ENCODE assay signal across 8 cellular contexts in the genomic region with DNA sequence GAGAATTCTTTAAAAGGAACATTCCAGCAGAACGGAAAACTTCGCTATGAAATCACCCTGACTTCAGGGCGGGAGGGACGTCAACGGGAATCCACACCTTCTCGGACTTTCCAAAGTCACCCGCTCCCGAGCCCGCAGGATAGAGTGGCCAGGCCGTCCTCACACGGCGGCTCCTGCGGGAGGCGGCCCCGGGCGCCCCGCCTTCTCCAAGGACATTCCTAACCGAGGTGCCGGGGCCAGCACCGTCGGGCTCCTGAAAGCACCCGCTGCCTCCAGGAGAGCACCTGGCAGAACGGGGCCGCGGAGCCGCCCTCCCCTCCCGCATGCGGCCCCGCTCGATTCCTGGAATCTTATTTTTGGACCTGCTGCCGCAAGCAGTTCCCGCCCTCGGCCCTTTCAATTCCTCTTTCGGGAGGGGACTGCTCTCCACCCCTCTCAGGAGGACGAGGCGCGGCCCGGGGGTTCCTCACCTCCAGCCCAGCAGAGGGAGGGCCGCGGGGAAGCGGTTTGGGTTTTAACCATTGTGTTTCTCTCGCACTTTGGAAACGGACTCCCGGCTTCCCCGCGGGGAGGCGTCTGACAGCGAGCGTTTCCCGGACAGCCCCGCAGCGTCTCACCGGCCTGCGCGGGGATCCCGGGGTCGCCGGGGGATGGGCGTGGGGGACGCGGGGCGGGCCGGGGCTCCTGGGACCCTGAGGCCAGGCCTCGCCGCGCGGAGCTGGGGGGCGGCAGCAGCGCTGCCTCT. TPM values are rescaled to one million over a fixed set of nuclear protein-coding genes. Genes with fewer than 3 reads are reported as not detected.
A peak's percentile ranks its signal among the peaks of the same experiment; 100 is the strongest.
DNase-seq lines count a peak whose midpoint lies in the region; ATAC-seq and TF ChIP-seq lines count a peak whose summit lies in the region.

No MANE protein-coding gene starts in this region.

- peaks cover 13% of the 10 kb centered on the region for H3K4me1 Mint-ChIP-seq in activated CD4-positive, alpha-beta T cell treated with anti-CD3 and anti-CD28 coated beads, Interleukin-2, amount 10 ng/mL, durations not matched to agents 7 days and 5 days

- intact Hi-C loops in spleen (cut with DNase I; ENCODE audit: low total_unique reads), result no loop called here

- no peak for ATAC-seq in HG03196 (IDR thresholded peaks at IDR 0.05; ENCODE audit: unreplicated experiment)

- peak overlapping the region; percentile 61 for H3K4me3 Mint-ChIP-seq in activated CD4-positive, alpha-beta T cell treated with anti-CD3 and anti-CD28 coated beads, Interleukin-2, amount 10 ng/mL, durations not matched to agents 7 days and 5 days

- H3K36me3 Mint-ChIP-seq in activated CD4-positive, alpha-beta T cell treated with anti-CD3 and anti-CD28 coated beads, Interleukin-2, amount 10 ng/mL, durations not matched to agents 7 days and 5 days (ENCODE audit: low read depth), result no peaks in the 10 kb centered on the region

- TF ChIP-seq CTCF in kidney epithelial cell (IDR thresholded peaks at IDR 0.05; ENCODE audit: insufficient read depth, low read length, poor library complexity, severe bottlenecking) (no peak), spleen (IDR thresholded peaks at IDR 0.05 in 8 of 11, conservative IDR thresholded peaks at IDR 0.05 in 3 of 11) (no peak)

- H3K36me3 ChIP-seq in kidney epithelial cell (ENCODE audit: control insufficient read depth, insufficient read depth, low read length) (no peaks in the 10 kb centered on the region), spleen (no peaks in the 10 kb centered on the region)

- peaks cover 46% of the 10 kb centered on the region for H3K27me3 Mint-ChIP-seq in activated CD4-positive, alpha-beta T cell treated with anti-CD3 and anti-CD28 coated beads, Interleukin-2, amount 10 ng/mL, durations not matched to agents 7 days and 5 days

- CTCF ChIA-PET in activated CD4-positive, alpha-beta T cell treated with anti-CD3 and anti-CD28 coated beads, Interleukin-2, amount 10 ng/mL, durations not matched to agents 7 days and 5 days (lab: Charles Lee), result interaction anchor here (1.5 kb wide), 1 partner anchor 33 kb away, joined by 4 read pairs; no protein-coding TSS in a partner anchor

- peaks cover 7 to 49% (median 23%) of the 10 kb centered on the region in 6 donors for H3K4me1 ChIP-seq in spleen

- TF ChIP-seq POLR2A in spleen (IDR thresholded peaks at IDR 0.05), result no peak

- POLR2A ChIA-PET in activated CD4-positive, alpha-beta T cell treated with anti-CD3 and anti-CD28 coated beads, Interleukin-2, amount 10 ng/mL, durations not matched to agents 7 days and 5 days (lab: Charles Lee), result no interaction called here

- 10 to 24% (median 12%) methylated on average over 30 to 69 of the region's 69 CpGs for WGBS in spleen, 5 donors

- H3K9me3 Mint-ChIP-seq in activated CD4-positive, alpha-beta T cell treated with anti-CD3 and anti-CD28 coated beads, Interleukin-2, amount 10 ng/mL, durations not matched to agents 7 days and 5 days, result peaks cover 13% of the 10 kb centered on the region

- H3K27me3 ChIP-seq in kidney epithelial cell (ENCODE audit: control insufficient read depth, insufficient read depth, low read length) (no peaks in the 10 kb centered on the region), spleen (replicated peaks in 1 of 7) (peaks cover 0 to 64% (median 20%) of the 10 kb centered on the region in 7 donors)

- peak overlapping the region in 6 of 8 donors; percentile 51 to 70 (median 68) for H3K27ac ChIP-seq in spleen

- no peak overlapping the region for H3K27ac Mint-ChIP-seq in activated CD4-positive, alpha-beta T cell treated with anti-CD3 and anti-CD28 coated beads, Interleukin-2, amount 10 ng/mL, durations not matched to agents 7 days and 5 days

- H3K4me3 ChIP-seq in kidney epithelial cell (ENCODE audit: low read depth, low read length) (peak overlapping the region; percentile 62), spleen (peak overlapping the region; percentile 53 to 76 (median 62))

- H3K9me3 ChIP-seq in spleen, result peaks cover 0 to 3% (median 0%) of the 10 kb centered on the region in 8 donors

- DNase-seq in activated CD4-positive, alpha-beta T cell treated with anti-CD3 and anti-CD28 coated beads, Interleukin-2, amount 10 ng/mL, durations not matched to agents 7 days and 5 days, result no peak
- no peak for DNase-seq in activated CD4-positive, alpha-beta T cell treated with anti-CD3 and anti-CD28 coated beads for 4 hours
- DNase-seq in NCI-H226 (peak; percentile 18), cerebellar cortex (ENCODE audit: low spot score) (peak; percentile 14), kidney epithelial cell (ENCODE audit: low read depth) (no peak), spleen (no peak)
- no peak for DNase-seq in stimulated activated CD4-positive, alpha-beta T cell treated with anti-CD3 and anti-CD28 coated beads, Interleukin-4, amount 100 ng/mL, for 24 hours

RNA-seq across cellular contexts. Expression of gene GAS6, which starts 0.9 kb away (rescaled TPM):
- total RNA-seq in activated CD4-positive, alpha-beta T cell treated with anti-CD3 and anti-CD28 coated beads, Interleukin-2, amount 10 ng/mL, durations not matched to agents 7 days and 5 days, result under 1 TPM; 0.82 to 0.92 TPM
- total RNA-seq in kidney epithelial cell (99.6 and 110 TPM in 2 replicates), spleen (10 to 100 TPM; 22.0 to 54.5 (median 39.3) TPM)
- 10 to 100 TPM; 16.7 to 33.5 (median 18.4) TPM for polyA plus RNA-seq in spleen

Comparison
In these comparisons a context has a peak if more than half of its experiments do, and no peak if none do; other contexts are left out.
1. DNase-seq: peak in NCI-H226 (single experiment) and cerebellar cortex (single experiment); none in activated CD4-positive, alpha-beta T cell treated with anti-CD3 and anti-CD28 coated beads, Interleukin-2, amount 10 ng/mL, durations not matched to agents 7 days and 5 days (single experiment), activated CD4-positive, alpha-beta T cell treated with anti-CD3 and anti-CD28 coated beads for 4 hours (0 of 2), kidney epithelial cell (single experiment), spleen (single experiment) and stimulated activated CD4-positive, alpha-beta T cell treated with anti-CD3 and anti-CD28 coated beads, Interleukin-4, amount 100 ng/mL, for 24 hours (single experiment).
2. RNA of gene GAS6, which starts 0.9 kb away (total RNA-seq): 99.6 to 110 TPM in kidney epithelial cell and 22.0 to 54.5 TPM in spleen; 0.82 to 0.92 TPM in activated CD4-positive, alpha-beta T cell treated with anti-CD3 and anti-CD28 coated beads, Interleukin-2, amount 10 ng/mL, durations not matched to agents 7 days and 5 days; every median in the first group is over 10 times any median in the second.